Comparison of ENCODE assay signal across 14 cellular contexts in genomic region chr14:64960762-64961276, GRCh38. TPM values are rescaled to one million over a fixed set of nuclear protein-coding genes. Genes with fewer than 3 reads are reported as not detected.
DNase-seq lines count a peak whose midpoint lies in the region; ATAC-seq and TF ChIP-seq lines count a peak whose summit lies in the region.
"Had no signal": no experiment of that assay in that cellular context is flagged by ENCODE, and none has a peak within 500 bp of the region (broad histone marks: within the 10 kb centered on the region; RNA-seq: fewer than 3 reads in every experiment).

No MANE protein-coding gene starts in this region.

- H3K4me3 ChIP-seq in heart left ventricle = no peak overlapping the region
- no peak overlapping the region for H3K4me3 ChIP-seq in left ventricle myocardium inferior
- H3K4me3 ChIP-seq in epithelial cell of proximal tubule (ENCODE audit: low read depth, low read length) = no peak overlapping the region
- H3K4me3 ChIP-seq: SK-N-MC had no signal

- ATAC-seq in heart left ventricle = peak in 3 of 4 donors; percentile 28 to 53 (median 49)
- ATAC-seq: stimulated activated effector memory CD8-positive, alpha-beta T cell treated with anti-CD3 and anti-CD28 coated beads, Interleukin-12 subunit alpha, Interleukin-12 subunit beta, amount 100 ng/mL, for 72 hours had no signal

- 50 to 72% (median 60%) methylated on average over 5 of the region's 5 CpGs for WGBS in heart left ventricle, 4 donors

- intact Hi-C loops in heart left ventricle (cut with DNase I) = no loop called here
- intact Hi-C loops in left ventricle myocardium inferior (cut with micrococcal nuclease) = no loop called here

- no peaks in the 10 kb centered on the region for H3K9me3 ChIP-seq in heart left ventricle
- H3K9me3 ChIP-seq in left ventricle myocardium inferior (replicated peaks) = no peaks in the 10 kb centered on the region

- no peaks in the 10 kb centered on the region for H3K27me3 Mint-ChIP-seq in type B pancreatic cell
- H3K27me3 Mint-ChIP-seq: dendritic cell treated with granulocyte-macrophage colony-stimulating factor and Interleukin-4, amounts not matched to agents 40 ng/mL and 50 ng/mL, for 4 days had no signal

- H3K4me3 Mint-ChIP-seq in type B pancreatic cell = no peak overlapping the region
- H3K4me3 Mint-ChIP-seq: dendritic cell treated with granulocyte-macrophage colony-stimulating factor and Interleukin-4, amounts not matched to agents 40 ng/mL and 50 ng/mL, for 4 days; stimulated activated effector memory CD8-positive, alpha-beta T cell treated with anti-CD3 and anti-CD28 coated beads, Interleukin-12 subunit alpha, Interleukin-12 subunit beta, amount 100 ng/mL, for 72 hours had no signal

- peaks cover 14% of the 10 kb centered on the region for H3K4me1 Mint-ChIP-seq in type B pancreatic cell (ENCODE audit: unreplicated experiment)

- H3K9me3 Mint-ChIP-seq in type B pancreatic cell = no peaks in the 10 kb centered on the region
- H3K9me3 Mint-ChIP-seq: dendritic cell treated with granulocyte-macrophage colony-stimulating factor and Interleukin-4, amounts not matched to agents 40 ng/mL and 50 ng/mL, for 4 days; stimulated activated effector memory CD8-positive, alpha-beta T cell treated with anti-CD3 and anti-CD28 coated beads, Interleukin-12 subunit alpha, Interleukin-12 subunit beta, amount 100 ng/mL, for 72 hours had no signal

- no peak for TF ChIP-seq POLR2A in heart left ventricle (IDR thresholded peaks at IDR 0.05)

- H3K27ac ChIP-seq in heart left ventricle (no peak overlapping the region), left ventricle myocardium inferior (replicated peaks) (no peak overlapping the region)
- H3K27ac ChIP-seq: SK-N-MC had no signal

- H3K36me3 Mint-ChIP-seq in type B pancreatic cell = peaks cover 13% of the 10 kb centered on the region
- H3K36me3 Mint-ChIP-seq: stimulated activated effector memory CD8-positive, alpha-beta T cell treated with anti-CD3 and anti-CD28 coated beads, Interleukin-12 subunit alpha, Interleukin-12 subunit beta, amount 100 ng/mL, for 72 hours had no signal

- H3K27me3 ChIP-seq in heart left ventricle (no peaks in the 10 kb centered on the region), left ventricle myocardium inferior (ENCODE audit: low read depth) (no peaks in the 10 kb centered on the region)

- H3K27ac Mint-ChIP-seq in type B pancreatic cell = peak overlapping the region; percentile 39
- H3K27ac Mint-ChIP-seq: dendritic cell treated with granulocyte-macrophage colony-stimulating factor and Interleukin-4, amounts not matched to agents 40 ng/mL and 50 ng/mL, for 4 days; stimulated activated effector memory CD8-positive, alpha-beta T cell treated with anti-CD3 and anti-CD28 coated beads, Interleukin-12 subunit alpha, Interleukin-12 subunit beta, amount 100 ng/mL, for 72 hours had no signal

- H3K4me1 ChIP-seq in heart left ventricle (peaks cover 0 to 15% (median 2%) of the 10 kb centered on the region in 12 donors), left ventricle myocardium inferior (peaks cover 12% of the 10 kb centered on the region)

- no peak for DNase-seq in heart left ventricle
- no peak for DNase-seq in left ventricle myocardium inferior
- peak; percentile 93 for DNase-seq in NCI-H69 (lab: John Stamatoyannopoulos, UW)
- no peak for DNase-seq in epithelial cell of proximal tubule (ENCODE audit: low read depth)
- no peak for DNase-seq in type B pancreatic cell (ENCODE audit: extremely low spot score, unreplicated experiment)
- DNase-seq in Kasumi-1 (lab: John Stamatoyannopoulos, UW) = no peak
- DNase-seq in AML-193 (lab: John Stamatoyannopoulos, UW) = no peak
- no peak for DNase-seq in cortex of kidney (lab: John Stamatoyannopoulos, UW)
- DNase-seq: activated CD8-positive, alpha-beta memory T cell treated with anti-CD3 and anti-CD28 coated beads, Interleukin-2, amount 50 U/mL, for 4 hours; GOT3; islet precursor cell had no signal

- peaks cover 0 to under 1% (median 0%) of the 10 kb centered on the region in 9 donors for H3K36me3 ChIP-seq in heart left ventricle
- H3K36me3 ChIP-seq in left ventricle myocardium inferior = no peaks in the 10 kb centered on the region

- no peak for TF ChIP-seq CTCF in heart left ventricle (IDR thresholded peaks at IDR 0.05)
- no peak for TF ChIP-seq CTCF in left ventricle myocardium inferior (IDR thresholded peaks at IDR 0.05; ENCODE audit: borderline replicate concordance)
- peak; percentile 39 for TF ChIP-seq CTCF in epithelial cell of proximal tubule (conservative IDR thresholded peaks at IDR 0.05; ENCODE audit: low read depth, low read length)
- TF ChIP-seq CTCF in type B pancreatic cell (conservative IDR thresholded peaks at IDR 0.05) = no peak

RNA-seq across cellular contexts. Expression of gene RAB15, which starts 11.3 kb away (rescaled TPM):
- total RNA-seq in heart left ventricle (10 to 100 TPM; 15.2 to 70.4 (median 22.5) TPM), left ventricle myocardium inferior (17.1 TPM), epithelial cell of proximal tubule (12.9 and 21.2 TPM in 2 replicates), type B pancreatic cell (ENCODE audit: low replicate concordance) (31.4 and 55.6 TPM in 2 replicates)
- polyA plus RNA-seq in heart left ventricle = 10 to 100 TPM; 12.0 to 53.6 TPM

RNA-seq across cellular contexts. Expression of gene GPX2, which starts 18.3 kb away (rescaled TPM):
- total RNA-seq in heart left ventricle (not detected), left ventricle myocardium inferior (not detected), epithelial cell of proximal tubule (not detected in 2 replicates), type B pancreatic cell (ENCODE audit: low replicate concordance) (39.2 and 69.7 TPM in 2 replicates)
- under 1 TPM in 1 of 2 donors, not detected in 1; 0.26 TPM for polyA plus RNA-seq in heart left ventricle

RNA-seq across cellular contexts. Expression of gene FNTB, which starts 25.9 kb away (rescaled TPM):
- 10 to 100 TPM; 13.0 to 20.8 (median 16.7) TPM for total RNA-seq in heart left ventricle
- 10 to 100 TPM; 10.5 to 22.5 TPM for polyA plus RNA-seq in heart left ventricle
- 17.9 TPM for total RNA-seq in left ventricle myocardium inferior
- 16.6 and 21.0 TPM in 2 replicates for total RNA-seq in epithelial cell of proximal tubule
- total RNA-seq in type B pancreatic cell (ENCODE audit: low replicate concordance) = 30.1 and 31.2 TPM in 2 replicates

RNA-seq across cellular contexts. Expression of gene CHURC1, which starts 46.6 kb away (rescaled TPM):
- total RNA-seq in heart left ventricle (100 to 1,000 TPM in 1 of 9 donors, 10 to 100 TPM in 8; 57.2 to 106 (median 77.3) TPM), left ventricle myocardium inferior (89.8 TPM), epithelial cell of proximal tubule (35.2 and 92.7 TPM in 2 replicates), type B pancreatic cell (ENCODE audit: low replicate concordance) (40.0 and 45.3 TPM in 2 replicates)
- polyA plus RNA-seq in heart left ventricle = 10 to 100 TPM; 51.0 to 53.5 TPM

Comparison
In these comparisons a context has a peak if more than half of its experiments do, and no peak if none do; other contexts are left out.
1. RNA of gene GPX2, which starts 18.3 kb away (total RNA-seq): 39.2 to 69.7 TPM in type B pancreatic cell; not detected in left ventricle myocardium inferior (single experiment), not detected in heart left ventricle and not detected in epithelial cell of proximal tubule; every median in the first group is over 10 times any median in the second.